Comparison of ENCODE assay signal across 16 cellular contexts in genomic region chr17:15038656-15039055, GRCh38.
DNase-seq lines count a peak whose midpoint lies in the region; ATAC-seq, FAIRE-seq and TF ChIP-seq lines count a peak whose summit lies in the region.
"Had no signal": no experiment of that assay in that cellular context is flagged by ENCODE, and none has a peak within 500 bp of the region (broad histone marks: within the 10 kb centered on the region; RNA-seq: fewer than 3 reads in every experiment).

No MANE protein-coding gene starts in this region.

- H3K4me1 ChIP-seq in lower lobe of right lung = peaks cover 8% of the 10 kb centered on the region
- H3K4me1 ChIP-seq: adrenal gland had no signal

- H3K9me3 Mint-ChIP-seq in stimulated activated memory B cell treated with anti-CD40 and anti-IgM and Interleukin-4, amounts not matched to agents 10 μg/mL and 1 μg/mL and 100 μg/mL, for 72 hours = no peaks in the 10 kb centered on the region
- H3K9me3 Mint-ChIP-seq: activated CD4-positive, alpha-beta memory T cell treated with anti-CD3 and anti-CD28 coated beads, Interleukin-2, amount 10 ng/mL, durations not matched to agents 7 days and 5 days; activated T-helper 1 cell treated with anti-CD3 and anti-CD28 coated beads, Interleukin-12 subunit alpha, Interleukin-12 subunit beta, Interleukin-2, Interleukin-4 antibody, amounts not matched to agents 30 ng/mL and 10 ng/mL and 1 ng/mL, durations not matched to agents 14 hours and 24 hours and 36 hours had no signal

- intact Hi-C loops in lower lobe of right lung (cut with DNase I) = no loop called here

- TF ChIP-seq CTCF in AG10803 (conservative IDR thresholded peaks at IDR 0.05; ENCODE audit: low read length) (peak; percentile 10; the same call in 1 of the 2 replicates), bronchial epithelial cell (IDR thresholded peaks at IDR 0.05; ENCODE audit: insufficient read depth, low read length, severe bottlenecking) (no peak), lower lobe of right lung (IDR thresholded peaks at IDR 0.05) (no peak)

- no peaks in the 10 kb centered on the region for H3K36me3 Mint-ChIP-seq in stimulated activated memory B cell treated with anti-CD40 and anti-IgM and Interleukin-4, amounts not matched to agents 10 μg/mL and 1 μg/mL and 100 μg/mL, for 72 hours

- H3K36me3 ChIP-seq in bronchial epithelial cell (ENCODE audit: control insufficient read depth, insufficient read depth, low read length) (no peaks in the 10 kb centered on the region), lower lobe of right lung (no peaks in the 10 kb centered on the region)
- H3K36me3 ChIP-seq: adrenal gland, thoracic aorta had no signal

- H3K4me3 ChIP-seq in AG10803 (ENCODE audit: low read length) (no peak overlapping the region), bronchial epithelial cell (ENCODE audit: low read depth, low read length) (no peak overlapping the region), lower lobe of right lung (no peak overlapping the region)
- H3K4me3 ChIP-seq: adrenal gland, thoracic aorta had no signal

- H3K27me3 ChIP-seq in bronchial epithelial cell (ENCODE audit: control insufficient read depth, insufficient read depth, low read length) (no peaks in the 10 kb centered on the region), lower lobe of right lung (ENCODE audit: low read depth) (no peaks in the 10 kb centered on the region)
- H3K27me3 ChIP-seq: adrenal gland had no signal

- ATAC-seq in lower lobe of right lung = peak; percentile 70 to 74
- ATAC-seq in HG03442 (IDR thresholded peaks at IDR 0.05; ENCODE audit: unreplicated experiment) = no peak
- no peak for ATAC-seq in stimulated activated memory B cell treated with anti-CD40 and anti-IgM and Interleukin-4, amounts not matched to agents 10 μg/mL and 1 μg/mL and 100 μg/mL, for 72 hours

- no peaks in the 10 kb centered on the region for H3K4me1 Mint-ChIP-seq in stimulated activated memory B cell treated with anti-CD40 and anti-IgM and Interleukin-4, amounts not matched to agents 10 μg/mL and 1 μg/mL and 100 μg/mL, for 72 hours
- H3K4me1 Mint-ChIP-seq: activated CD4-positive, alpha-beta memory T cell treated with anti-CD3 and anti-CD28 coated beads, Interleukin-2, amount 10 ng/mL, durations not matched to agents 7 days and 5 days had no signal

- H3K27ac ChIP-seq in lower lobe of right lung = no peak overlapping the region
- H3K27ac ChIP-seq: adrenal gland, thoracic aorta had no signal

- H3K27me3 Mint-ChIP-seq in stimulated activated memory B cell treated with anti-CD40 and anti-IgM and Interleukin-4, amounts not matched to agents 10 μg/mL and 1 μg/mL and 100 μg/mL, for 72 hours = no peaks in the 10 kb centered on the region
- H3K27me3 Mint-ChIP-seq: activated CD4-positive, alpha-beta memory T cell treated with anti-CD3 and anti-CD28 coated beads, Interleukin-2, amount 10 ng/mL, durations not matched to agents 7 days and 5 days had no signal

- H3K27ac Mint-ChIP-seq in stimulated activated memory B cell treated with anti-CD40 and anti-IgM and Interleukin-4, amounts not matched to agents 10 μg/mL and 1 μg/mL and 100 μg/mL, for 72 hours = no peak overlapping the region
- H3K27ac Mint-ChIP-seq: activated CD4-positive, alpha-beta memory T cell treated with anti-CD3 and anti-CD28 coated beads, Interleukin-2, amount 10 ng/mL, durations not matched to agents 7 days and 5 days; activated T-helper 1 cell treated with anti-CD3 and anti-CD28 coated beads, Interleukin-12 subunit alpha, Interleukin-12 subunit beta, Interleukin-2, Interleukin-4 antibody, amounts not matched to agents 30 ng/mL and 10 ng/mL and 1 ng/mL, durations not matched to agents 14 hours and 24 hours and 36 hours; nephron progenitor cell had no signal

- no peak for FAIRE-seq in bronchial epithelial cell (lab: Jason Lieb, UNC)
- FAIRE-seq: colon had no signal

- H3K4me3 Mint-ChIP-seq in stimulated activated memory B cell treated with anti-CD40 and anti-IgM and Interleukin-4, amounts not matched to agents 10 μg/mL and 1 μg/mL and 100 μg/mL, for 72 hours = no peak overlapping the region
- H3K4me3 Mint-ChIP-seq: activated CD4-positive, alpha-beta memory T cell treated with anti-CD3 and anti-CD28 coated beads, Interleukin-2, amount 10 ng/mL, durations not matched to agents 7 days and 5 days; activated T-helper 1 cell treated with anti-CD3 and anti-CD28 coated beads, Interleukin-12 subunit alpha, Interleukin-12 subunit beta, Interleukin-2, Interleukin-4 antibody, amounts not matched to agents 30 ng/mL and 10 ng/mL and 1 ng/mL, durations not matched to agents 14 hours and 24 hours and 36 hours; nephron progenitor cell had no signal

- DNase-seq in AG10803 (ENCODE audit: low read depth) (peak; percentile 78), M059J (ENCODE audit: low read depth) (peak; percentile 2), bronchial epithelial cell (ENCODE audit: low read depth) (peak; percentile 87), lower lobe of right lung (no peak), NCI-H1048 (lab: John Stamatoyannopoulos, UW) (no peak)
- no peak for DNase-seq in activated CD4-positive, alpha-beta T cell treated with anti-CD3 and anti-CD28 coated beads for 1 hour
- DNase-seq: activated CD4-positive, alpha-beta memory T cell treated with anti-CD3 and anti-CD28 coated beads, Interleukin-2, amount 10 ng/mL, durations not matched to agents 7 days and 5 days; adrenal gland; nephron progenitor cell; SK-N-SH; stimulated activated CD4-positive, alpha-beta T cell treated with anti-CD3 and anti-CD28 coated beads, Interleukin-1b, Interleukin-23, amount 100 ng/mL, for 48 hours had no signal

- H3K9me3 ChIP-seq in lower lobe of right lung = no peaks in the 10 kb centered on the region
- H3K9me3 ChIP-seq: adrenal gland, SK-N-SH, thoracic aorta had no signal

Comparison
In these comparisons a context has a peak if more than half of its experiments do, and no peak if none do; other contexts are left out.
1. DNase-seq: peak in AG10803 (single experiment), M059J (single experiment) and bronchial epithelial cell (single experiment); none in lower lobe of right lung (single experiment), NCI-H1048 (single experiment) and activated CD4-positive, alpha-beta T cell treated with anti-CD3 and anti-CD28 coated beads for 1 hour (single experiment).
2. ATAC-seq: peak in lower lobe of right lung (2 of 2); none in HG03442 (single experiment) and stimulated activated memory B cell treated with anti-CD40 and anti-IgM and Interleukin-4, amounts not matched to agents 10 μg/mL and 1 μg/mL and 100 μg/mL, for 72 hours (single experiment).